In the genomic region with DNA sequence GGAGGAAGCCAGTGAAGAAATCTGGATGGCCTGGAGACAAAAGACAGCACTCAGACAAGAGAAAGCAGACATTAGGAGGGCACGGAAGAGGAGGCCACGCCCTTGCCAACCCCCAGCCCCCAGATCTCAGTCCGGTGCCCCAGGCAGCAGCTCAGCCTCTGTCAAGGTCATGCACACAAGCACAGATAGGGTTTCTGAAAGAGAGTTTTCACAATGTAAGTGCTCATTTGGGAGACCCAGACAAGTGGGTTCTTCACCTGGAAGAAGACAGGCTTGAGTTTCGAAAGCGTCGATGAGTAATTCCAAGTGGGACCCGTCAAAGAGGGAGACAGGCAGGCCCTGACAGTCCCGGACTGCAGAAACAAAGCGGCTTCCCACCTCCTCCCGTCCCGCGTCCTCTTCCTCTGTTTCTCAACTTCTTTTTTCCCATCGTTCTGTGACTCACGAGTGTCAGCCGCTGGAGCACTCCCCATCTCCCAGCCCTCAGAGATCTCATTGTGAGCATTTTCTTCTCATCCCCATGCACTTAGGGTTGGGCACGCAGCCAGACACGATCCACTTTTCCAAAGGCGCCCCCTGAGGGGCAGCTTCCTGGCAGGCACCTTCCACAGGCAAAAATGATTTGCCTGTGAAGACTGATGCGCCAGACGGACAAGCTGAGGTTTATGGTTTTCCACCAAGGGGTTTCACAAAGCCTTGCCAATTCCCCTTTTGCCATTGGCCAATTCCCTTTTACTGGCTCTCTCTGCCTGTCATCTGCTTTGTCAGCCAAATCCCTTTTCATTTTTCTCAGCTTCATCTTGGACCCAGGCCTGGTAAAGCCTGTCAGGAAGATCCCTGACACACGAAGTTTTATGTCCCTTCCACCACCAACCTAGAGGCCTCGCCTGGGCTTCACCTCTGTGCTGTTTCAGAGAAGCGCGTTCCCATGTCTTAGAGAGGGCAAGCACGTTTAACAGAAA, we compare ENCODE assay signal across 10 cellular contexts.
A peak's percentile ranks its signal among the peaks of the same experiment; 100 is the strongest.
DNase-seq lines count a peak whose midpoint lies in the region; ATAC-seq and TF ChIP-seq lines count a peak whose summit lies in the region.
"Had no signal": no experiment of that assay in that cellular context is flagged by ENCODE, and none has a peak within 500 bp of the region (broad histone marks: within the 10 kb centered on the region; RNA-seq: fewer than 3 reads in every experiment).

No MANE protein-coding gene starts in this region.

- no peaks in the 10 kb centered on the region for H3K9me3 ChIP-seq in esophagus squamous epithelium
- H3K9me3 ChIP-seq: SJCRH30 had no signal

- H3K36me3 ChIP-seq in GM06990 (ENCODE audit: control insufficient read depth, insufficient read depth, low read length) (no peaks in the 10 kb centered on the region), esophagus squamous epithelium (no peaks in the 10 kb centered on the region)
- H3K36me3 ChIP-seq: SJCRH30 had no signal

- no peaks in the 10 kb centered on the region for H3K27me3 ChIP-seq in GM06990 (replicated peaks; ENCODE audit: control insufficient read depth, insufficient read depth, low read length)
- no peaks in the 10 kb centered on the region for H3K27me3 ChIP-seq in esophagus squamous epithelium
- H3K27me3 ChIP-seq: SJCRH30 had no signal

- H3K4me3 ChIP-seq in GM06990 (replicated peaks; ENCODE audit: low read depth, low read length) (no peak overlapping the region), esophagus squamous epithelium (peak overlapping the region in 1 of 4 donors; percentile 33)
- H3K4me3 ChIP-seq: SJCRH30 had no signal

- TF ChIP-seq POLR2A in esophagus squamous epithelium (IDR thresholded peaks at IDR 0.05) = no peak

- H3K4me1 ChIP-seq in esophagus squamous epithelium = peaks cover 0 to 18% (median 16%) of the 10 kb centered on the region in 3 donors
- H3K4me1 ChIP-seq: SJCRH30 had no signal

- ATAC-seq in sciatic nerve = peak; percentile 80

- peak overlapping the region; percentile 11 to 75 (median 48) for H3K27ac ChIP-seq in esophagus squamous epithelium
- H3K27ac ChIP-seq: SJCRH30 had no signal

- TF ChIP-seq CTCF in GM06990 (IDR thresholded peaks at IDR 0.05; ENCODE audit: insufficient read depth, low read length, poor library complexity, severe bottlenecking) (no peak), esophagus squamous epithelium (IDR thresholded peaks at IDR 0.05) (no peak)

- DNase-seq in GM06990 (ENCODE audit: extremely low read depth, insufficient read length) (peak; percentile 38), NCI-H446 (lab: John Stamatoyannopoulos, UW) (peak; percentile 47 to 85), esophagus squamous epithelium (lab: John Stamatoyannopoulos, UW) (no peak), sciatic nerve (ENCODE audit: low spot score) (peak; percentile 76), NCI-H510A treated with DMSO at 0.1 percent for 48 hours (lab: John Stamatoyannopoulos, UW) (no peak), HuH-7 (ENCODE audit: low spot score) (no peak), NCI-H1930 (lab: John Stamatoyannopoulos, UW) (no peak)
- no peak for DNase-seq in effector CD8-positive, alpha-beta T cell (lab: John Stamatoyannopoulos, UW)
- DNase-seq: occipital lobe, SJCRH30 had no signal

- 21 to 30% methylated on average over 22 to 24 of the region's 25 CpGs for WGBS in esophagus squamous epithelium, 2 donors

- intact Hi-C loops in esophagus squamous epithelium (cut with DNase I) (no loop called here), sciatic nerve (cut with DNase I) (no loop called here)

Comparison
In these comparisons a context has a peak if more than half of its experiments do, and no peak if none do; other contexts are left out.
1. DNase-seq: peak in GM06990 (single experiment), NCI-H446 (2 of 2) and sciatic nerve (single experiment); none in esophagus squamous epithelium (single experiment), effector CD8-positive, alpha-beta T cell (single experiment), NCI-H510A treated with DMSO at 0.1 percent for 48 hours (single experiment), HuH-7 (single experiment) and NCI-H1930 (0 of 2).